25 cellular contexts compared by ENCODE assay signal in genomic region chr3:112425382-112425781, GRCh38.
DNase-seq lines count a peak whose midpoint lies in the region; ATAC-seq, FAIRE-seq and TF ChIP-seq lines count a peak whose summit lies in the region.
"Had no signal": no experiment of that assay in that cellular context is flagged by ENCODE, and none has a peak within 500 bp of the region (broad histone marks: within the 10 kb centered on the region; RNA-seq: fewer than 3 reads in every experiment).

No MANE protein-coding gene starts in this region.

- no peak overlapping the region for H3K4me3 ChIP-seq in HepG2 (replicated peaks in 1 of 3; ENCODE audit: insufficient read depth in 1 of 3, low read depth in 2 of 3, low read length in 3 of 3)
- no peak overlapping the region for H3K4me3 ChIP-seq in right lobe of liver
- no peak overlapping the region for H3K4me3 ChIP-seq in OCI-LY3 (ENCODE audit: low read length)
- peak overlapping the region in 1 of 4 experiments; percentile 33; a peak in 1 of 8 replicates for H3K4me3 ChIP-seq in H1 (ENCODE audit: extremely low read depth in 1 of 4, insufficient read depth in 2 of 4, low read depth in 3 of 4, low read length in 4 of 4)
- H3K4me3 ChIP-seq: BLaER1 treated with 17β-estradiol and CSF1 and Interleukin-3, amounts not matched to agents 10 nM and 100 nM; Peyer's patch; SK-N-MC had no signal

- H4K20me1 ChIP-seq in HepG2 (ENCODE audit: insufficient read depth, low read length) = no peaks in the 10 kb centered on the region
- no peaks in the 10 kb centered on the region for H4K20me1 ChIP-seq in OCI-LY3 (ENCODE audit: insufficient read depth, low read length)
- H4K20me1 ChIP-seq in H1 (replicated peaks in 1 of 2; ENCODE audit: control insufficient read depth in 1 of 2, insufficient read depth in 2 of 2, low read length in 2 of 2) = no peaks in the 10 kb centered on the region
- H4K20me1 ChIP-seq: BLaER1 treated with 17β-estradiol and CSF1 and Interleukin-3, amounts not matched to agents 10 nM and 100 nM had no signal

- CTCF ChIA-PET in HepG2 (lab: Yijun Ruan, JAX; ENCODE audit: low intra/inter-chr PET ratio, low total read pairs) = no interaction called here
- CTCF ChIA-PET in H1 (lab: Charles Lee; ENCODE audit: partially characterized antibody) = interaction anchor here (0.8 to 1.7 kb wide), 4 partner anchors 8 to 133 kb away, joined by 3 to 7 read pairs (median 4); partner anchors contain the start of gene SLC9C1

- H2BK12ac ChIP-seq in H1 (ENCODE audit: low read depth, low read length) = no peak overlapping the region

- no peak overlapping the region for H2AK5ac ChIP-seq in H1 (ENCODE audit: low read depth, low read length)

- H3K27ac ChIP-seq in HepG2 (ENCODE audit: extremely low read length, insufficient read depth, low read length) (no peak overlapping the region), right lobe of liver (no peak overlapping the region), OCI-LY3 (ENCODE audit: low read length) (no peak overlapping the region), H1 (ENCODE audit: low read depth, low read length) (no peak overlapping the region), substantia nigra (ENCODE audit: low read depth, low read length, poor library complexity, severe bottlenecking) (no peak overlapping the region)
- H3K27ac ChIP-seq: 22Rv1; BLaER1 treated with 17β-estradiol and CSF1 and Interleukin-3, amounts not matched to agents 10 nM and 100 nM; Peyer's patch; SK-N-MC had no signal

- TF ChIP-seq CTCF in HepG2 (CRISPR knock-in tag; IDR thresholded peaks at IDR 0.05) = no peak
- TF ChIP-seq CTCF in right lobe of liver (IDR thresholded peaks at IDR 0.05) = no peak
- TF ChIP-seq CTCF in OCI-LY3 (IDR thresholded peaks at IDR 0.05; ENCODE audit: low read depth, low read length) = no peak
- no peak for TF ChIP-seq CTCF in H1 (IDR thresholded peaks at IDR 0.05; ENCODE audit: control extremely low read depth in 1 of 3, insufficient read depth in 1 of 3, low read depth in 1 of 3, low read length in 3 of 3)

- H3K18ac ChIP-seq in H1 (ENCODE audit: extremely low read depth, low read length) = no peak overlapping the region; the same call in 1 of the 2 replicates

- no peak for FAIRE-seq in HepG2 (lab: Jason Lieb, UNC)
- FAIRE-seq in H1 (lab: Jason Lieb, UNC) = no peak
- FAIRE-seq: D721Med had no signal

- TF ChIP-seq POLR2A in HepG2 (IDR thresholded peaks at IDR 0.05; ENCODE audit: insufficient read depth in 1 of 2, low read depth in 2 of 2, low read length in 2 of 2) = no peak
- no peak for TF ChIP-seq POLR2A in right lobe of liver (IDR thresholded peaks at IDR 0.05)
- no peak for TF ChIP-seq POLR2A in H1 (IDR thresholded peaks at IDR 0.05; ENCODE audit: control extremely low read depth in 1 of 2, low read depth in 2 of 2, low read length in 2 of 2)

- H3K14ac ChIP-seq in H1 (ENCODE audit: insufficient read length) = no peak overlapping the region

- H3K27me3 ChIP-seq in HepG2 (ENCODE audit: control insufficient read depth in 1 of 2, insufficient read depth in 2 of 2, low read length in 2 of 2) (no peaks in the 10 kb centered on the region), right lobe of liver (no peaks in the 10 kb centered on the region), OCI-LY3 (ENCODE audit: low read depth, low read length) (no peaks in the 10 kb centered on the region), H1 (replicated peaks in 1 of 4; ENCODE audit: control insufficient read depth in 3 of 4, extremely low read depth in 1 of 4, insufficient read depth in 3 of 4, low read length in 3 of 4) (no peaks in the 10 kb centered on the region)
- H3K27me3 ChIP-seq: BLaER1 treated with 17β-estradiol and CSF1 and Interleukin-3, amounts not matched to agents 10 nM and 100 nM; Peyer's patch had no signal

- H3K56ac ChIP-seq in H1 (replicated peaks; ENCODE audit: insufficient read length, low read depth, low read length) = no peak overlapping the region

- H4K91ac ChIP-seq in H1 (replicated peaks; ENCODE audit: insufficient read length, low read length) = peak overlapping the region; percentile 44

- TF ChIP-seq EP300 in HepG2 (IDR thresholded peaks at IDR 0.05; ENCODE audit: low read depth in 2 of 2, low read length in 2 of 2) = no peak
- no peak for TF ChIP-seq EP300 in HepG2 (CRISPR knock-in tag; IDR thresholded peaks at IDR 0.05; ENCODE audit: borderline replicate concordance)
- no peak for TF ChIP-seq EP300 in H1 (IDR thresholded peaks at IDR 0.05; ENCODE audit: borderline replicate concordance in 1 of 2, low read depth in 2 of 2, low read length in 2 of 2)

- intact Hi-C loops in HepG2 (cut with micrococcal nuclease; ENCODE audit: unreplicated experiment) = no loop called here
- intact Hi-C loops in right lobe of liver (cut with DNase I) = no loop called here

- H2BK20ac ChIP-seq in H1 (ENCODE audit: low read length) = no peak overlapping the region

- no peak overlapping the region for H3K23ac ChIP-seq in H1 (ENCODE audit: insufficient read length)

- H2BK120ac ChIP-seq in H1 (replicated peaks; ENCODE audit: low read depth, low read length) = peak overlapping the region; percentile 36

- WGBS in HepG2 (ENCODE audit: low lambda C conversion rate) = 46% methylated on average over 2 of the region's 2 CpGs
- 76% methylated on average over 2 of the region's 2 CpGs for WGBS in right lobe of liver (ENCODE audit: insufficient coverage, low coverage, low lambda C conversion rate, missing lambda C conversion rate)
- 83% methylated on average over 2 of the region's 2 CpGs; no CpG with 5 or more reads in 1 of the 2 experiments for WGBS in H1 (ENCODE audit: extremely low coverage in 1 of 2, insufficient coverage in 1 of 2, insufficient read length in 1 of 2, insufficient replicate concordance in 2 of 2, low coverage in 1 of 2, low lambda C conversion rate in 2 of 2, missing lambda C conversion rate in 1 of 2), 2 experiments

- in situ Hi-C loops in HepG2 (cut with HindIII; ENCODE audit: extremely low pct_ligation_motif_present, low pct_unique_long_range_greater_than_20kb) = no loop called here

- DNase-seq in HepG2 (ENCODE audit: low spot score) (no peak), right lobe of liver (no peak), H1 (ENCODE audit: low read depth in 1 of 2, low spot score in 2 of 2) (no peak), substantia nigra (lab: John Stamatoyannopoulos, UW) (no peak), NCI-H1417 treated with DMSO at 0.1 percent for 48 hours (lab: John Stamatoyannopoulos, UW) (no peak), MV-4-11 (lab: John Stamatoyannopoulos, UW) (no peak)
- DNase-seq: CD4-positive, alpha-beta T cell; GOT3; NCI-H1048; NCI-H1436; NCI-H187; NCI-H2081 treated with DMSO at 0.1 percent for 48 hours; NCI-H2171; NCI-H226; NCI-H510A; NCI-H69; OCI-M1; Peyer's patch; SIG-M5 had no signal

- TF ChIP-seq RAD21 in HepG2 (CRISPR knock-in tag; IDR thresholded peaks at IDR 0.05) (no peak), H1 (IDR thresholded peaks at IDR 0.05 in 1 of 2, conservative IDR thresholded peaks at IDR 0.05 in 1 of 2; ENCODE audit: low read depth in 2 of 2, low read length in 2 of 2) (no peak)

- no peaks in the 10 kb centered on the region for H3K79me1 ChIP-seq in H1 (ENCODE audit: low read depth, low read length)

- H3K4ac ChIP-seq in H1 (replicated peaks; ENCODE audit: insufficient read length, low read depth, low read length) = no peak overlapping the region

- H4K5ac ChIP-seq in H1 (ENCODE audit: insufficient read length, low read depth, low read length) = peak overlapping the region; percentile 95

- H3K9me3 ChIP-seq in HepG2 (ENCODE audit: low read length) (no peaks in the 10 kb centered on the region), right lobe of liver (no peaks in the 10 kb centered on the region), OCI-LY3 (ENCODE audit: insufficient read depth, low read length) (no peaks in the 10 kb centered on the region), H1 (ENCODE audit: insufficient read depth in 2 of 2, low read depth in 1 of 2, low read length in 1 of 2) (no peaks in the 10 kb centered on the region; a peak in 1 of 4 replicates)
- H3K9me3 ChIP-seq: BLaER1 treated with 17β-estradiol and CSF1 and Interleukin-3, amounts not matched to agents 10 nM and 100 nM; Peyer's patch had no signal

- H4K8ac ChIP-seq in H1 (ENCODE audit: extremely low read depth, insufficient read depth, low read length) = no peak overlapping the region

- H2AFZ ChIP-seq in HepG2 (ENCODE audit: low read length) (no peak overlapping the region), OCI-LY3 (ENCODE audit: low read depth, low read length) (no peak overlapping the region), H1 (ENCODE audit: low read length) (no peak overlapping the region)

- H3K79me2 ChIP-seq in HepG2 (ENCODE audit: insufficient read depth, low read length) (no peaks in the 10 kb centered on the region), OCI-LY3 (ENCODE audit: low read length) (no peaks in the 10 kb centered on the region), H1 (ENCODE audit: control insufficient read depth in 1 of 2, insufficient read depth in 2 of 2, low read length in 2 of 2) (peaks cover 0 to 11% of the 10 kb centered on the region in 2 experiments; a peak in 3 of 4 replicates)

- POLR2A ChIA-PET in HepG2 (lab: Yijun Ruan, JAX) (no interaction called here), H1 (lab: Charles Lee; ENCODE audit: partially characterized antibody) (interaction anchor here (1.0 to 2.0 kb wide), 3 partner anchors 9 to 122 kb away, joined by 4 to 8 read pairs (median 5); no protein-coding TSS in a partner anchor)

- no peaks in the 10 kb centered on the region for H3K36me3 ChIP-seq in HepG2 (replicated peaks in 1 of 2; ENCODE audit: control insufficient read depth in 1 of 2, insufficient read depth in 2 of 2, low read length in 2 of 2)
- H3K36me3 ChIP-seq in right lobe of liver = no peaks in the 10 kb centered on the region
- H3K36me3 ChIP-seq in OCI-LY3 (replicated peaks; ENCODE audit: low read depth, low read length) = no peaks in the 10 kb centered on the region
- H3K36me3 ChIP-seq in H1 (ENCODE audit: control insufficient read depth in 2 of 4, insufficient read depth in 4 of 4, low read length in 3 of 4) = no peaks in the 10 kb centered on the region; a peak in 2 of 8 replicates
- H3K36me3 ChIP-seq: BLaER1 treated with 17β-estradiol and CSF1 and Interleukin-3, amounts not matched to agents 10 nM and 100 nM; Peyer's patch had no signal

- H2BK15ac ChIP-seq in H1 (ENCODE audit: low read length) = no peak overlapping the region

- ATAC-seq in HepG2 = no peak
- no peak for ATAC-seq in right lobe of liver
- ATAC-seq: HCT116 had no signal

- no TSS peak for BruUV-seq in HepG2 (replicated peaks; lab: Mats Ljungman, UMichigan)

- H3K9ac ChIP-seq in HepG2 (ENCODE audit: insufficient read depth, low read depth, low read length) (no peak overlapping the region), OCI-LY3 (ENCODE audit: low read length) (no peak overlapping the region), H1 (replicated peaks in 1 of 4; ENCODE audit: extremely low read depth in 1 of 4, low read depth in 3 of 4, low read length in 3 of 4) (no peak overlapping the region)
- H3K9ac ChIP-seq: BLaER1 treated with 17β-estradiol and CSF1 and Interleukin-3, amounts not matched to agents 10 nM and 100 nM had no signal

- no peak overlapping the region for H2BK5ac ChIP-seq in H1 (ENCODE audit: low read depth, low read length)

- H3K23me2 ChIP-seq in H1 (ENCODE audit: low read depth, low read length) = no peaks in the 10 kb centered on the region

- H3K4me1 ChIP-seq in HepG2 (ENCODE audit: insufficient read depth, low read length) = no peaks in the 10 kb centered on the region
- no peaks in the 10 kb centered on the region for H3K4me1 ChIP-seq in right lobe of liver
- H3K4me1 ChIP-seq in OCI-LY3 (ENCODE audit: low read length) = peaks cover 14% of the 10 kb centered on the region
- peaks cover 0 to 10% (median 2%) of the 10 kb centered on the region in 4 experiments; a peak in 2 of 7 replicates for H3K4me1 ChIP-seq in H1 (replicated peaks in 1 of 4; ENCODE audit: control insufficient read depth in 3 of 4, insufficient read depth in 4 of 4, low read length in 3 of 4)
- H3K4me1 ChIP-seq: BLaER1 treated with 17β-estradiol and CSF1 and Interleukin-3, amounts not matched to agents 10 nM and 100 nM; Peyer's patch had no signal

- H3K4me2 ChIP-seq in HepG2 (ENCODE audit: low read depth, low read length) = no peak overlapping the region
- H3K4me2 ChIP-seq in OCI-LY3 (ENCODE audit: low read length) = peak overlapping the region; percentile 35; the same call in 1 of the 2 replicates
- peak overlapping the region in 1 of 2 experiments; percentile 60; a peak in 2 of 4 replicates for H3K4me2 ChIP-seq in H1 (ENCODE audit: insufficient read depth in 1 of 2, low read depth in 2 of 2, low read length in 2 of 2)
- H3K4me2 ChIP-seq: BLaER1 treated with 17β-estradiol and CSF1 and Interleukin-3, amounts not matched to agents 10 nM and 100 nM had no signal

Comparison
In these comparisons a context has a peak if more than half of its experiments do, and no peak if none do; other contexts are left out.
1. Of the 41 proteins assayed by ChIP-seq in both HepG2 and H1: peak only in HepG2: none; only in H1: MAFK; in both: none; in neither: 40.